24 cellular contexts compared by ENCODE assay signal in the genomic region with DNA sequence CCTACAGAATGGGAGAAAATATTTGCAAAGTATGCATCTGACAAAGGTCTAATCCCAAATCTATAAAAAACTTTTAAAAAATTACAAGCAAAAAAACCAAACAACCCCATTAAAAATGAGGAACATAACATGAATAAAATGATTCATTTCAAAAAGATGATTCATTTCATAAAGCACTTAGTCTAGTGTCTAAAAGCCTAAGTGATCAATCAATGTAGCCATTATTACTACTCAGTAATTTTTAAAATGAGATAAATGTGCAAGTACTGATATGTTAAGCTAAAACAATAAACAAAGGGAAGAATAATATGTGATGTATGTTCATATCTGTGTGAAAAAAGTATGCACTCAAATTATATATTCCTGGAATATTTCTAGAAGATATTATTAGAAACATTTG.
"Had no signal": no experiment of that assay in that cellular context is flagged by ENCODE, and none has a peak within 500 bp of the region (broad histone marks: within the 10 kb centered on the region; RNA-seq: fewer than 3 reads in every experiment).

No MANE protein-coding gene starts in this region.

- DNase-seq: colonic mucosa; cortex of kidney; effector CD8-positive, alpha-beta T cell; effector memory CD8-positive, alpha-beta T cell; endodermal cell; erythroblast; esophagus squamous epithelium; foreskin fibroblast; heart left ventricle; hypothalamus; immature natural killer cell; left cardiac atrium; left lung; left ventricle myocardium superior; lower lobe of right lung; mesenchymal stem cell; midbrain; naive thymus-derived CD4-positive, alpha-beta T cell had no signal

- H3K4me2 ChIP-seq: hepatocyte had no signal

- H3K4me3 ChIP-seq: colonic mucosa, esophagus squamous epithelium, gastroesophageal sphincter, heart left ventricle, hepatocyte, left lung, lower lobe of right lung had no signal

- H3K9me3 ChIP-seq: colonic mucosa, esophagus squamous epithelium, gastroesophageal sphincter had no signal

- H3K79me2 ChIP-seq: hepatocyte had no signal

- H3K36me3 ChIP-seq: colonic mucosa, esophagus squamous epithelium, gastroesophageal sphincter, heart left ventricle, left lung, lower lobe of right lung had no signal

- H3K4me1 ChIP-seq: colonic mucosa, esophagus squamous epithelium, gastroesophageal sphincter, heart left ventricle, left lung, lower lobe of right lung had no signal

- ATAC-seq: effector memory CD8-positive, alpha-beta T cell; esophagus mucosa; gastroesophageal sphincter; heart left ventricle; left cardiac atrium; left lung; left ventricle myocardium superior; lower lobe of right lung; naive thymus-derived CD4-positive, alpha-beta T cell had no signal

- H2AFZ ChIP-seq: hepatocyte had no signal

- FAIRE-seq: frontal cortex, keratinocyte had no signal

- H3K27ac ChIP-seq: colonic mucosa, epithelial cell of prostate, esophagus squamous epithelium, gastroesophageal sphincter, heart left ventricle, hepatocyte, left lung, lower lobe of right lung had no signal

- H3K27me3 ChIP-seq: colonic mucosa, esophagus squamous epithelium, gastroesophageal sphincter, heart left ventricle, hepatocyte, left lung had no signal
